Comparison of ENCODE assay signal across 23 cellular contexts in genomic region chr1:95246511-95246910, GRCh38.
"Had no signal": no experiment of that assay in that cellular context is flagged by ENCODE, and none has a peak within 500 bp of the region (broad histone marks: within the 10 kb centered on the region; RNA-seq: fewer than 3 reads in every experiment).

No MANE protein-coding gene starts in this region.

- DNase-seq: activated B cell treated with CpG ODN at 0.5 μM for 24 hours; activated CD4-positive, alpha-beta T cell treated with anti-CD3 and anti-CD28 coated beads for 4 hours; activated CD4-positive, alpha-beta T cell treated with anti-CD3 and anti-CD28 coated beads, Interleukin-2, amount 50 U/mL, for 48 hours; activated CD8-positive, alpha-beta memory T cell treated with anti-CD3 and anti-CD28 coated beads, Interleukin-2, amount 50 U/mL, for 48 hours; activated naive CD4-positive, alpha-beta T cell treated with Interleukin-2 at 50 U/mL for 16 hours; activated T-cell treated with anti-CD3 and anti-CD28 coated beads, Interleukin-2, amount 50 U/mL, for 48 hours; anterior cingulate cortex; body of pancreas; central memory CD4-positive, alpha-beta T cell; effector memory CD4-positive, alpha-beta T cell; gastrocnemius medialis; kidney; lower lobe of right lung; naive B cell; posterior cingulate gyrus; spleen; stimulated activated CD4-positive, alpha-beta T cell treated with anti-CD3 and anti-CD28 coated beads, Interleukin-4, amount 100 ng/mL, for 1 hour; stimulated activated naive CD4-positive, alpha-beta T cell; T1000; testis; trophoblast cell had no signal

- ATAC-seq: body of pancreas, esophagus mucosa, gastrocnemius medialis, lower lobe of right lung had no signal

- H3K9me3 ChIP-seq: body of pancreas, gastrocnemius medialis, testis, vagina had no signal

- H3K4me1 ChIP-seq: lower lobe of right lung, testis had no signal

- H3K4me3 ChIP-seq: body of pancreas, gastrocnemius medialis, lower lobe of right lung, spleen, testis, vagina had no signal

- H3K27ac ChIP-seq: body of pancreas, lower lobe of right lung, spleen, testis, vagina had no signal

- H3K27me3 ChIP-seq: body of pancreas, gastrocnemius medialis, spleen, testis, vagina had no signal

- H3K36me3 ChIP-seq: gastrocnemius medialis had no signal
